In genomic region chr3:159765025-159765859, GRCh38 we compare ENCODE assay signal across 8 cellular contexts.
A peak's percentile ranks its signal among the peaks of the same experiment; 100 is the strongest.
DNase-seq lines count a peak whose midpoint lies in the region; ATAC-seq lines count a peak whose summit lies in the region.

No MANE protein-coding gene starts in this region.

- WGBS in adipose tissue, 3 donors: 0 to 1% (median 0%) methylated on average over 47 of the region's 47 CpGs

- intact Hi-C loops in Right ventricle myocardium inferior (cut with DNase I): loop anchor here (2.0 kb wide), 1 partner anchor 40 kb away; no protein-coding TSS in a partner anchor

- ATAC-seq in Right ventricle myocardium inferior (peak; percentile 45), GM19035 (IDR thresholded peaks at IDR 0.05; ENCODE audit: unreplicated experiment) (no peak)

- peak; percentile 54 for DNase-seq in activated CD8-positive, alpha-beta memory T cell treated with anti-CD3 and anti-CD28 coated beads, Interleukin-2, amount 50 U/mL, for 48 hours
- DNase-seq in activated CD8-positive, alpha-beta memory T cell treated with anti-CD3 and anti-CD28 coated beads, Interleukin-2, amount 50 U/mL, for 4 hours: no peak
- peak; percentile 90 for DNase-seq in NCI-H2171 treated with DMSO at 0.1 percent for 48 hours (lab: John Stamatoyannopoulos, UW)
- DNase-seq in Right ventricle myocardium inferior (ENCODE audit: missing footprints): peak; percentile 77
- DNase-seq in non-pigmented ciliary epithelial cell (ENCODE audit: low read depth): peak; percentile 96
- DNase-seq in activated effector memory CD4-positive, alpha-beta T cell treated with anti-CD3 and anti-CD28 coated beads, Interleukin-2, amount 50 U/mL, for 16 hours: no peak

- H3K27ac ChIP-seq in adipose tissue (ENCODE audit: low read depth, low read length): peak overlapping the region; percentile 79

Comparison
In these comparisons a context has a peak if more than half of its experiments do, and no peak if none do; other contexts are left out.
1. DNase-seq: peak in activated CD8-positive, alpha-beta memory T cell treated with anti-CD3 and anti-CD28 coated beads, Interleukin-2, amount 50 U/mL, for 48 hours (single experiment), NCI-H2171 treated with DMSO at 0.1 percent for 48 hours (single experiment), Right ventricle myocardium inferior (single experiment) and non-pigmented ciliary epithelial cell (single experiment); none in activated CD8-positive, alpha-beta memory T cell treated with anti-CD3 and anti-CD28 coated beads, Interleukin-2, amount 50 U/mL, for 4 hours (single experiment) and activated effector memory CD4-positive, alpha-beta T cell treated with anti-CD3 and anti-CD28 coated beads, Interleukin-2, amount 50 U/mL, for 16 hours (single experiment).